In the genomic region with DNA sequence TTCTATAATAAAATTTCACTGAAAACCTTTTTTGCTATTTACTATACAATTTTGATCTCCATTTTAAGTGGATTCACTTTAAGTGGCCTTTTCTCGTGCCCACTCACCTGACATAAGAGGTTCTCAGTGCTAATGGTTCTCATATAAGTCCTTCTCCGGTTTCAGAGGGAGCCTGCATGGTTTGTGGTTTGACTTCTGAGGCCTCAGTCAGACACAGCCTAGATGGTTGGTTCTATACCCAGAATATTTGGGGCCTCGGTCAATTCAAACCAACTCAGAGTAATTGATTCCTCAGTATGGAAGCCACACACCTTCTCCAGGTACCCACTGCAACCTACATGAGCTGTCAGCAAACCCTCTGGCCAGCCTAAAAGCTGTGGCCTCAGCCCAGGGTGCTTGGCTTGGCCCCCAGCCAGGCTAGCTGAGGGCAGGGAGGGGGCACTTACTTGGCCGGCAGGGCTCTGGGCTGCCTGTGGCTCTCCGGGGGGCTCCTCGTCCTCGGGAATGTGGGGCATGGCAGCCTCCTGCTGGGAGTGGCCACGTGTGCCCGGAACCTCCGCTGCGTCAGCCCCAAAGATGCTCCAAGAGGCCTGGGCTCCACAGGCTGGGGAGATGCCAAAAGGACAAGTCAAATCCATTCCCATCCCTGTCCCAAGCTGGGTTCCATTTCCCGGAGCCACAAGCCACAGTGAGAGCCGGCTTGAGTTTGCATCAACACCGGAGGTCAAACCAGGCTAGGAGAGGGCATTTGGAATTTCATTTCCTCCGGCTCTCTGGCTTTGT, we compare ENCODE assay signal across 15 cellular contexts. TPM values are rescaled to one million over a fixed set of nuclear protein-coding genes. Genes with fewer than 3 reads are reported as not detected.
DNase-seq lines count a peak whose midpoint lies in the region; ATAC-seq and TF ChIP-seq lines count a peak whose summit lies in the region.
"Had no signal": no experiment of that assay in that cellular context is flagged by ENCODE, and none has a peak within 500 bp of the region (broad histone marks: within the 10 kb centered on the region; RNA-seq: fewer than 3 reads in every experiment).

No MANE protein-coding gene starts in this region.

- H2AK5ac ChIP-seq in neuronal stem cell (ENCODE audit: low read depth, low read length), result no peak overlapping the region

- no TSS peak for BruUV-seq in A673 (replicated peaks; lab: Mats Ljungman, UMichigan)

- H2BK12ac ChIP-seq in neuronal stem cell (ENCODE audit: low read length), result no peak overlapping the region

- no peak overlapping the region for H3K4me3 ChIP-seq in A673 (ENCODE audit: low read depth, low read length, poor library complexity, severe bottlenecking)
- H3K4me3 ChIP-seq in neuronal stem cell (ENCODE audit: low read length in 2 of 2), result no peak overlapping the region
- H3K4me3 ChIP-seq: smooth muscle cell had no signal

- intact Hi-C loops in A673 (cut with micrococcal nuclease; ENCODE audit: unreplicated experiment), result loop anchor here (2.0 kb wide), 1 partner anchor 245 kb away; no protein-coding TSS in a partner anchor

- H3K27ac ChIP-seq in A673 (ENCODE audit: low read depth, low read length, poor library complexity, severe bottlenecking) (peak overlapping the region; percentile 92), neuronal stem cell (replicated peaks; ENCODE audit: low read length) (no peak overlapping the region)

- DNase-seq in A673 (ENCODE audit: low spot score) (no peak), NCI-H1092 treated with DMSO at 0.1 percent for 48 hours (lab: John Stamatoyannopoulos, UW) (peak; percentile 83), astrocyte of the hippocampus (ENCODE audit: low read depth, low spot score) (peak; percentile 44), neuronal stem cell (ENCODE audit: low spot score) (no peak), NAMALWA (ENCODE audit: low spot score) (no peak), HuH-7 (ENCODE audit: low spot score) (no peak)
- DNase-seq: activated B cell treated with CpG ODN at 0.5 μM for 24 hours; activated CD8-positive, alpha-beta memory T cell treated with anti-CD3 and anti-CD28 coated beads, Interleukin-2, amount 50 U/mL, for 48 hours; HFFc6; hippocampal formation; NCI-H1930 had no signal

- no peak for TF ChIP-seq CTCF in A673 (conservative IDR thresholded peaks at IDR 0.05; ENCODE audit: low read depth, low read length)

- H2BK120ac ChIP-seq in neuronal stem cell (ENCODE audit: low read depth, low read length), result no peak overlapping the region

- no peak overlapping the region for H2BK15ac ChIP-seq in neuronal stem cell (ENCODE audit: low read length)

- H4K91ac ChIP-seq in neuronal stem cell (ENCODE audit: low read depth, low read length, poor library complexity), result no peak overlapping the region

- H3K9me3 ChIP-seq in A673 (ENCODE audit: low read depth, low read length, poor library complexity, severe bottlenecking), result no peaks in the 10 kb centered on the region
- no peaks in the 10 kb centered on the region for H3K9me3 ChIP-seq in neuronal stem cell (replicated peaks in 1 of 2; ENCODE audit: control insufficient read depth in 2 of 2, insufficient read depth in 1 of 2, low read depth in 1 of 2, low read length in 2 of 2)

- no peak overlapping the region for H3K4ac ChIP-seq in neuronal stem cell (ENCODE audit: low read length)

- TF ChIP-seq POLR2A in GM18505 (IDR thresholded peaks at IDR 0.05; ENCODE audit: borderline replicate concordance, extremely low read depth, insufficient read depth, insufficient read length), result no peak

- H3K4me1 ChIP-seq in A673 (ENCODE audit: insufficient read depth, low read length, poor library complexity, severe bottlenecking) (peaks cover 69% of the 10 kb centered on the region), neuronal stem cell (ENCODE audit: control insufficient read depth in 2 of 2, insufficient read depth in 1 of 2, low read depth in 1 of 2, low read length in 2 of 2) (peaks cover 0 to 3% of the 10 kb centered on the region in 2 donors)

- no peak overlapping the region for H2AFZ ChIP-seq in neuronal stem cell (ENCODE audit: low read length)

- no peak overlapping the region for H2BK5ac ChIP-seq in neuronal stem cell (ENCODE audit: low read length)

- no CpG with 5 or more reads among the region's 15 CpGs for WGBS in neuronal stem cell (ENCODE audit: extremely low coverage in 2 of 2, insufficient read length in 2 of 2, insufficient replicate concordance in 1 of 2), 2 donors

- no peak overlapping the region for H3K23ac ChIP-seq in neuronal stem cell (ENCODE audit: low read depth, low read length, poor library complexity)

- POLR2A ChIA-PET in A673 (lab: Charles Lee; ENCODE audit: low non-redundant PET), result no interaction called here

- H3K36me3 ChIP-seq in A673 (ENCODE audit: insufficient read depth, low read length, poor library complexity, severe bottlenecking) (no peaks in the 10 kb centered on the region), neuronal stem cell (replicated peaks in 1 of 2; ENCODE audit: control insufficient read depth in 2 of 2, insufficient read depth in 2 of 2, low read length in 2 of 2) (no peaks in the 10 kb centered on the region)

- no peak overlapping the region for H3K4me2 ChIP-seq in neuronal stem cell (ENCODE audit: insufficient read depth, low read length, poor library complexity, severe bottlenecking)
- H3K4me2 ChIP-seq: smooth muscle cell had no signal

- CTCF ChIA-PET in A673 (lab: Charles Lee), result no interaction called here

- H3K27me3 ChIP-seq in A673 (replicated peaks; ENCODE audit: insufficient read depth, low read depth, low read length, poor library complexity) (no peaks in the 10 kb centered on the region), neuronal stem cell (ENCODE audit: control insufficient read depth in 3 of 3, insufficient read depth in 3 of 3, low read depth in 1 of 3, low read length in 3 of 3) (no peaks in the 10 kb centered on the region)

- ATAC-seq in GM19328 (IDR thresholded peaks at IDR 0.05; ENCODE audit: unreplicated experiment), result no peak
- ATAC-seq in GM18505 (IDR thresholded peaks at IDR 0.05; ENCODE audit: unreplicated experiment), result no peak

- H3K79me1 ChIP-seq in neuronal stem cell (ENCODE audit: low read depth, low read length), result no peaks in the 10 kb centered on the region

- H3K14ac ChIP-seq in neuronal stem cell (ENCODE audit: low read length), result no peak overlapping the region

- H3K9ac ChIP-seq in neuronal stem cell (ENCODE audit: low read depth, low read length, poor library complexity), result no peak overlapping the region

- no peak overlapping the region for H4K8ac ChIP-seq in neuronal stem cell (ENCODE audit: low read depth, low read length)

- H3K18ac ChIP-seq in neuronal stem cell (ENCODE audit: low read length), result peak overlapping the region; percentile 42

RNA-seq across cellular contexts. Expression of a gene that starts 41.8 kb away (rescaled TPM):
- 0.26 and 0.81 TPM in 2 replicates for total RNA-seq in A673 (2021)
- 3.1 TPM for polyA plus RNA-seq in neuronal stem cell (2013, experiment 1 of 2)
- polyA plus RNA-seq in neuronal stem cell (2013, experiment 2 of 2), result 3.1 TPM
- total RNA-seq: activated B cell treated with CpG ODN at 0.5 μM for 24 hours, epithelial cell of proximal tubule had no signal

Comparison
In these comparisons a context has a peak if more than half of its experiments do, and no peak if none do; other contexts are left out.
1. DNase-seq: peak in NCI-H1092 treated with DMSO at 0.1 percent for 48 hours (single experiment) and astrocyte of the hippocampus (single experiment); none in A673 (single experiment), neuronal stem cell (single experiment), NAMALWA (single experiment) and HuH-7 (single experiment).